ENCODE assay signal across 23 cellular contexts in genomic region chr18:70640336-70640887, GRCh38.
DNase-seq lines count a peak whose midpoint lies in the region; ATAC-seq and TF ChIP-seq lines count a peak whose summit lies in the region.
"Had no signal": no experiment of that assay in that cellular context is flagged by ENCODE, and none has a peak within 500 bp of the region (broad histone marks: within the 10 kb centered on the region; RNA-seq: fewer than 3 reads in every experiment).

No MANE protein-coding gene starts in this region.

- H3K9me3 ChIP-seq in SK-N-SH = no peaks in the 10 kb centered on the region
- no peaks in the 10 kb centered on the region for H3K9me3 ChIP-seq in CD4-positive, alpha-beta memory T cell (ENCODE audit: control insufficient read depth in 1 of 2, low read length in 2 of 2)
- no peaks in the 10 kb centered on the region for H3K9me3 ChIP-seq in hepatocyte (ENCODE audit: low read depth)

- H3K4me3 ChIP-seq in SK-N-SH (ENCODE audit: low read depth in 2 of 2, low read length in 1 of 2) = no peak overlapping the region
- H3K4me3 ChIP-seq in CD4-positive, alpha-beta memory T cell (ENCODE audit: low read length in 2 of 2) = no peak overlapping the region
- H3K4me3 ChIP-seq in hepatocyte = no peak overlapping the region
- H3K4me3 ChIP-seq: GM23248 had no signal

- H3K27ac Mint-ChIP-seq in CD4-positive, alpha-beta memory T cell = peak overlapping the region in 5 of 7 donors; percentile 60 to 92 (median 70)
- H3K27ac Mint-ChIP-seq in activated naive CD8-positive, alpha-beta T cell treated with anti-CD3 and anti-CD28 coated beads, Interleukin-2, amount 50 U/mL, for 24 hours = peak overlapping the region; percentile 53
- no peak overlapping the region for H3K27ac Mint-ChIP-seq in type B pancreatic cell
- H3K27ac Mint-ChIP-seq: B cell had no signal

- 37% methylated on average over 2 of the region's 2 CpGs for WGBS in SK-N-SH (ENCODE audit: low lambda C conversion rate)
- 72% methylated on average over 2 of the region's 2 CpGs for WGBS in hepatocyte (ENCODE audit: low lambda C conversion rate, missing lambda C conversion rate)

- no peak for TF ChIP-seq CTCF in SK-N-SH (IDR thresholded peaks at IDR 0.05)
- TF ChIP-seq CTCF in type B pancreatic cell (conservative IDR thresholded peaks at IDR 0.05) = no peak
- TF ChIP-seq CTCF in hepatocyte (IDR thresholded peaks at IDR 0.05; ENCODE audit: poor library complexity) = no peak

- H3K4me3 Mint-ChIP-seq in CD4-positive, alpha-beta memory T cell = peak overlapping the region in 5 of 8 donors; percentile 13 to 58 (median 33)
- H3K4me3 Mint-ChIP-seq in activated naive CD8-positive, alpha-beta T cell treated with anti-CD3 and anti-CD28 coated beads, Interleukin-2, amount 50 U/mL, for 24 hours = peak overlapping the region; percentile 50
- no peak overlapping the region for H3K4me3 Mint-ChIP-seq in type B pancreatic cell
- H3K4me3 Mint-ChIP-seq: B cell, IgD-negative memory B cell had no signal

- H3K36me3 Mint-ChIP-seq in CD4-positive, alpha-beta memory T cell = no peaks in the 10 kb centered on the region
- no peaks in the 10 kb centered on the region for H3K36me3 Mint-ChIP-seq in activated naive CD8-positive, alpha-beta T cell treated with anti-CD3 and anti-CD28 coated beads, Interleukin-2, amount 50 U/mL, for 24 hours (ENCODE audit: low read depth)
- no peaks in the 10 kb centered on the region for H3K36me3 Mint-ChIP-seq in type B pancreatic cell
- H3K36me3 Mint-ChIP-seq: CD8-positive, alpha-beta memory T cell; IgD-negative memory B cell had no signal

- no peaks in the 10 kb centered on the region for H3K27me3 Mint-ChIP-seq in CD4-positive, alpha-beta memory T cell
- no peaks in the 10 kb centered on the region for H3K27me3 Mint-ChIP-seq in activated naive CD8-positive, alpha-beta T cell treated with anti-CD3 and anti-CD28 coated beads, Interleukin-2, amount 50 U/mL, for 24 hours
- no peaks in the 10 kb centered on the region for H3K27me3 Mint-ChIP-seq in type B pancreatic cell
- H3K27me3 Mint-ChIP-seq: B cell; CD8-positive, alpha-beta memory T cell; IgD-negative memory B cell had no signal

- POLR2A ChIA-PET in SK-N-SH (lab: Yijun Ruan, JAX) = no interaction called here
- POLR2A ChIA-PET in CD4-positive, alpha-beta memory T cell (lab: Charles Lee; ENCODE audit: partially characterized antibody) = interaction anchor here (1.1 kb wide), 1 partner anchor 19 kb away, joined by 3 read pairs; no protein-coding TSS in a partner anchor

- H3F3A ChIP-seq in SK-N-SH (replicated peaks; ENCODE audit: insufficient read depth) = no peaks in the 10 kb centered on the region

- H4K20me1 ChIP-seq in SK-N-SH (ENCODE audit: insufficient read depth) (no peaks in the 10 kb centered on the region), hepatocyte (ENCODE audit: insufficient read depth, poor library complexity, severe bottlenecking) (no peaks in the 10 kb centered on the region)

- H3K4me2 ChIP-seq in SK-N-SH (no peak overlapping the region), hepatocyte (no peak overlapping the region)

- no peak overlapping the region for H2AFZ ChIP-seq in SK-N-SH (ENCODE audit: low read depth)
- H2AFZ ChIP-seq in hepatocyte = no peak overlapping the region
- H2AFZ ChIP-seq: GM23248 had no signal

- no peak for ATAC-seq in SK-N-SH treated with all-trans-retinoic acid at 6 μM for 48 hours
- ATAC-seq in activated naive CD8-positive, alpha-beta T cell treated with anti-CD3 and anti-CD28 coated beads, Interleukin-2, amount 50 U/mL, for 24 hours = no peak
- ATAC-seq: PC-3 had no signal

- peaks cover 0 to 4% (median 3%) of the 10 kb centered on the region in 4 donors for H3K4me1 Mint-ChIP-seq in CD4-positive, alpha-beta memory T cell
- H3K4me1 Mint-ChIP-seq in activated naive CD8-positive, alpha-beta T cell treated with anti-CD3 and anti-CD28 coated beads, Interleukin-2, amount 50 U/mL, for 24 hours = peaks cover 17% of the 10 kb centered on the region
- H3K4me1 Mint-ChIP-seq in type B pancreatic cell (ENCODE audit: unreplicated experiment) = no peaks in the 10 kb centered on the region
- H3K4me1 Mint-ChIP-seq: B cell; CD8-positive, alpha-beta memory T cell; IgD-negative memory B cell had no signal

- no peak for TF ChIP-seq EP300 in SK-N-SH (IDR thresholded peaks at IDR 0.05; ENCODE audit: borderline replicate concordance in 1 of 2, low read depth in 1 of 2, low read length in 1 of 2)

- CTCF ChIA-PET in SK-N-SH (lab: Yijun Ruan, JAX) = no interaction called here
- CTCF ChIA-PET in CD4-positive, alpha-beta memory T cell (lab: Charles Lee; ENCODE audit: partially characterized antibody) = interaction anchor here (0.7 kb wide), 1 partner anchor 14 kb away, joined by 3 read pairs; no protein-coding TSS in a partner anchor

- H3K4me1 ChIP-seq in SK-N-SH (ENCODE audit: control insufficient read depth in 1 of 2, insufficient read depth in 2 of 2, low read depth in 1 of 2, low read length in 1 of 2) = peaks cover 0 to 8% of the 10 kb centered on the region in 2 experiments; a peak in 2 of 4 replicates
- no peaks in the 10 kb centered on the region for H3K4me1 ChIP-seq in CD4-positive, alpha-beta memory T cell (ENCODE audit: insufficient read depth, low read length)
- H3K4me1 ChIP-seq in hepatocyte (ENCODE audit: insufficient read depth) = no peaks in the 10 kb centered on the region

- H3K27ac ChIP-seq in SK-N-SH (ENCODE audit: low read depth in 2 of 2, low read length in 1 of 2) (no peak overlapping the region), hepatocyte (no peak overlapping the region)
- no peak overlapping the region for H3K27ac ChIP-seq in CD4-positive, alpha-beta memory T cell (ENCODE audit: low read depth, low read length)
- H3K27ac ChIP-seq: 22Rv1, GM23248 had no signal

- H3K9me3 Mint-ChIP-seq in CD4-positive, alpha-beta memory T cell = peaks cover 0 to 8% (median 5%) of the 10 kb centered on the region in 8 donors
- H3K9me3 Mint-ChIP-seq in activated naive CD8-positive, alpha-beta T cell treated with anti-CD3 and anti-CD28 coated beads, Interleukin-2, amount 50 U/mL, for 24 hours = peaks cover 4% of the 10 kb centered on the region
- no peaks in the 10 kb centered on the region for H3K9me3 Mint-ChIP-seq in type B pancreatic cell

- DNase-seq in SK-N-SH (no peak), OCI-M1 (lab: John Stamatoyannopoulos, UW) (peak; percentile 41), type B pancreatic cell (ENCODE audit: extremely low spot score, unreplicated experiment) (no peak), hepatocyte (ENCODE audit: low spot score) (no peak)
- DNase-seq in CD4-positive, alpha-beta memory T cell = no peak
- no peak for DNase-seq in activated naive CD8-positive, alpha-beta T cell treated with anti-CD3 and anti-CD28 coated beads, Interleukin-2, amount 50 U/mL, for 24 hours
- DNase-seq in central memory CD4-positive, alpha-beta T cell = no peak
- DNase-seq: CD8-positive, alpha-beta memory T cell; DMS79 treated with DMSO at 0.1 percent for 48 hours; GM23248; HCEC 1CT; Kasumi-1; NCI-H1105 treated with DMSO at 0.1 percent for 48 hours; NCI-H1694 treated with DMSO at 0.1 percent for 48 hours; NCI-H2107; NCI-H345; NCI-H526 treated with DMSO at 0.1 percent for 48 hours; NK-92 treated with Interleukin-12 subunit alpha and Interleukin-12 subunit beta, amount 100 ng/mL, for 24 hours; PC-3 had no signal

- H3K79me2 ChIP-seq in SK-N-SH (ENCODE audit: insufficient read depth) = no peaks in the 10 kb centered on the region
- no peaks in the 10 kb centered on the region for H3K79me2 ChIP-seq in hepatocyte

- no peaks in the 10 kb centered on the region for H3K27me3 ChIP-seq in SK-N-SH (ENCODE audit: insufficient read depth)
- H3K27me3 ChIP-seq in CD4-positive, alpha-beta memory T cell (ENCODE audit: insufficient read depth, low read length) = no peaks in the 10 kb centered on the region
- H3K27me3 ChIP-seq in hepatocyte = no peaks in the 10 kb centered on the region

- H3K36me3 ChIP-seq in SK-N-SH (replicated peaks in 1 of 2; ENCODE audit: control insufficient read depth in 1 of 2, insufficient read depth in 2 of 2, low read length in 1 of 2) = no peaks in the 10 kb centered on the region
- H3K36me3 ChIP-seq in CD4-positive, alpha-beta memory T cell (ENCODE audit: insufficient read depth, low read length) = no peaks in the 10 kb centered on the region
- H3K36me3 ChIP-seq in hepatocyte (replicated peaks; ENCODE audit: insufficient read depth, low read depth) = no peaks in the 10 kb centered on the region

- no peak for TF ChIP-seq RAD21 in SK-N-SH (IDR thresholded peaks at IDR 0.05; ENCODE audit: low read length)

- H3K9me2 ChIP-seq in SK-N-SH (no peaks in the 10 kb centered on the region), hepatocyte (replicated peaks; ENCODE audit: insufficient read depth) (no peaks in the 10 kb centered on the region)

- no peak overlapping the region for H3K9ac ChIP-seq in SK-N-SH
- H3K9ac ChIP-seq: GM23248 had no signal

- intact Hi-C loops in CD4-positive, alpha-beta memory T cell (cut with micrococcal nuclease) = no loop called here

TF ChIP-seq in SK-N-SH treated with all-trans-retinoic acid at 6 μM for 48 hours, 23 proteins besides CTCF, POLR2A, EP300 and RAD21:
- TF ChIP-seq ZNF565 (CRISPR knock-in tag; conservative IDR thresholded peaks at IDR 0.05; ENCODE audit: low read depth) = no peak
- TF ChIP-seq ISL1 (CRISPR knock-in tag; IDR thresholded peaks at IDR 0.05) = peak; percentile 41

TF ChIP-seq in SK-N-SH, 30 proteins besides CTCF, POLR2A, EP300 and RAD21:
- TF ChIP-seq USF2 (IDR thresholded peaks at IDR 0.05; ENCODE audit: borderline replicate concordance, low read depth, low read length) (no peak), POLR2AphosphoS5 (IDR thresholded peaks at IDR 0.05; ENCODE audit: low read depth, low read length) (no peak), RCOR1 (IDR thresholded peaks at IDR 0.05; ENCODE audit: low read length) (no peak), GABPA (IDR thresholded peaks at IDR 0.05; ENCODE audit: low read depth) (no peak), FOXM1 (IDR thresholded peaks at IDR 0.05; ENCODE audit: low read depth) (no peak), FOXJ3 (CRISPR knock-in tag; IDR thresholded peaks at IDR 0.05) (no peak)
